In genomic region chr19:48616491-48617056, GRCh38 we compare ENCODE assay signal across 9 cellular contexts. TPM values are rescaled to one million over a fixed set of nuclear protein-coding genes. Genes with fewer than 3 reads are reported as not detected.
DNase-seq lines count a peak whose midpoint lies in the region; ATAC-seq and TF ChIP-seq lines count a peak whose summit lies in the region.
"Had no signal": no experiment of that assay in that cellular context is flagged by ENCODE, and none has a peak within 500 bp of the region (broad histone marks: within the 10 kb centered on the region; RNA-seq: fewer than 3 reads in every experiment).

No MANE protein-coding gene starts in this region.

- intact Hi-C loops in activated CD4-positive, alpha-beta T cell treated with anti-CD3 and anti-CD28 coated beads for 36 hours (cut with DNase I, micrococcal nuclease): no loop called here
- intact Hi-C loops in activated B cell treated with CpG ODN at 0.5 μM for 24 hours (cut with micrococcal nuclease): no loop called here
- intact Hi-C loops in spleen (cut with DNase I; ENCODE audit: low total_unique reads): no loop called here

- H3K4me3 ChIP-seq in fibroblast of the aortic adventitia (ENCODE audit: low read depth, low read length) (peak overlapping the region; percentile 79), spleen (peak overlapping the region in 1 of 8 donors; percentile 83)
- H3K4me3 ChIP-seq: mucosa of descending colon had no signal

- ATAC-seq in activated CD4-positive, alpha-beta T cell treated with anti-CD3 and anti-CD28 coated beads for 36 hours: no peak
- ATAC-seq in activated B cell treated with CpG ODN at 0.5 μM for 24 hours (ENCODE audit: low read depth): no peak
- ATAC-seq: mucosa of descending colon had no signal

- POLR2A ChIA-PET in activated CD4-positive, alpha-beta T cell treated with anti-CD3 and anti-CD28 coated beads for 36 hours (lab: Charles Lee): interaction anchor here (0.6 to 1.4 kb wide), 8 partner anchors 8 to 506 kb away, joined by 3 to 6 read pairs (median 3); partner anchors contain the start of gene PLA2G4C
- POLR2A ChIA-PET in activated B cell treated with CpG ODN at 0.5 μM for 24 hours (lab: Charles Lee): interaction anchor here (1.1 to 3.3 kb wide), 3 partner anchors 8 to 880 kb away, joined by 3 to 22 read pairs (median 5); partner anchors contain the start of genes DBP and RPS11

- CTCF ChIA-PET in activated CD4-positive, alpha-beta T cell treated with anti-CD3 and anti-CD28 coated beads for 36 hours (lab: Charles Lee): interaction anchor here (0.5 kb wide), 1 partner anchor 26 kb away, joined by 3 read pairs; no protein-coding TSS in a partner anchor
- CTCF ChIA-PET in activated B cell treated with CpG ODN at 0.5 μM for 24 hours (lab: Charles Lee): interaction anchor here (3.2 kb wide), 1 partner anchor 8 kb away, joined by 13 read pairs; no protein-coding TSS in a partner anchor

- TF ChIP-seq CTCF in activated B cell treated with CpG ODN at 0.5 μM for 24 hours (IDR thresholded peaks at IDR 0.05) (no peak), fibroblast of the aortic adventitia (IDR thresholded peaks at IDR 0.05; ENCODE audit: insufficient read depth, low read length) (no peak), spleen (IDR thresholded peaks at IDR 0.05 in 8 of 11, conservative IDR thresholded peaks at IDR 0.05 in 3 of 11) (no peak)

- H3K27me3 Mint-ChIP-seq in activated CD4-positive, alpha-beta T cell treated with anti-CD3 and anti-CD28 coated beads for 36 hours: no peaks in the 10 kb centered on the region
- no peaks in the 10 kb centered on the region for H3K27me3 Mint-ChIP-seq in activated B cell treated with CpG ODN at 0.5 μM for 24 hours

- no peaks in the 10 kb centered on the region for H3K9me3 Mint-ChIP-seq in activated CD4-positive, alpha-beta T cell treated with anti-CD3 and anti-CD28 coated beads for 36 hours (ENCODE audit: low read depth)
- H3K9me3 Mint-ChIP-seq in activated B cell treated with CpG ODN at 0.5 μM for 24 hours: no peaks in the 10 kb centered on the region

- H3K36me3 ChIP-seq in spleen: peaks cover 8 to 52% (median 34%) of the 10 kb centered on the region in 6 donors

- H3K9me3 ChIP-seq in spleen: no peaks in the 10 kb centered on the region
- H3K9me3 ChIP-seq: mucosa of descending colon had no signal

- peak overlapping the region; percentile 97 for H3K27ac Mint-ChIP-seq in activated CD4-positive, alpha-beta T cell treated with anti-CD3 and anti-CD28 coated beads for 36 hours
- H3K27ac Mint-ChIP-seq in activated B cell treated with CpG ODN at 0.5 μM for 24 hours: peak overlapping the region; percentile 24

- H3K27me3 ChIP-seq in spleen (replicated peaks in 1 of 7): no peaks in the 10 kb centered on the region

- peaks cover 50% of the 10 kb centered on the region for H3K36me3 Mint-ChIP-seq in activated CD4-positive, alpha-beta T cell treated with anti-CD3 and anti-CD28 coated beads for 36 hours (ENCODE audit: low read depth)
- H3K36me3 Mint-ChIP-seq in activated B cell treated with CpG ODN at 0.5 μM for 24 hours (ENCODE audit: low read depth): peaks cover 54% of the 10 kb centered on the region

- WGBS in spleen, 5 donors: 32 to 80% (median 55%) methylated on average over 5 to 12 of the region's 12 CpGs

- H3K4me1 ChIP-seq in spleen: peaks cover 28 to 63% (median 49%) of the 10 kb centered on the region in 6 donors

- H3K4me1 Mint-ChIP-seq in activated CD4-positive, alpha-beta T cell treated with anti-CD3 and anti-CD28 coated beads for 36 hours: peaks cover 32% of the 10 kb centered on the region
- peaks cover 44% of the 10 kb centered on the region for H3K4me1 Mint-ChIP-seq in activated B cell treated with CpG ODN at 0.5 μM for 24 hours

- TF ChIP-seq POLR2A in spleen (IDR thresholded peaks at IDR 0.05): no peak

- peak overlapping the region; percentile 94 for H3K4me3 Mint-ChIP-seq in activated CD4-positive, alpha-beta T cell treated with anti-CD3 and anti-CD28 coated beads for 36 hours
- H3K4me3 Mint-ChIP-seq in activated B cell treated with CpG ODN at 0.5 μM for 24 hours: peak overlapping the region; percentile 59

- H3K27ac ChIP-seq in spleen: peak overlapping the region in 3 of 8 donors; percentile 92 to 96 (median 95)

- no peak for DNase-seq in activated CD4-positive, alpha-beta T cell treated with anti-CD3 and anti-CD28 coated beads for 36 hours
- DNase-seq in activated CD4-positive, alpha-beta T cell treated with anti-CD3 and anti-CD28 coated beads for 1 hour: no peak
- DNase-seq in activated B cell treated with CpG ODN at 0.5 μM for 24 hours (no peak), fibroblast of the aortic adventitia (ENCODE audit: low read depth) (no peak), spleen (peak; percentile 70), NK-92 (lab: John Stamatoyannopoulos, UW; ENCODE audit: unreplicated experiment) (no peak), kidney tubule cell (ENCODE audit: low spot score) (no peak), NCI-H2081 (lab: John Stamatoyannopoulos, UW) (no peak)

RNA-seq across cellular contexts. Expression of gene FAM83E, which starts 1.7 kb away (rescaled TPM):
- total RNA-seq in activated CD4-positive, alpha-beta T cell treated with anti-CD3 and anti-CD28 coated beads for 36 hours: 1 to 10 TPM; 1.5 to 4.1 TPM
- total RNA-seq in activated B cell treated with CpG ODN at 0.5 μM for 24 hours: 3.5 and 5.6 TPM in 2 replicates
- 0.18 TPM in 1 of 2 replicates, not detected in the other for total RNA-seq in fibroblast of the aortic adventitia (ENCODE audit: low replicate concordance)
- 1 to 10 TPM in 1 of 7 donors, under 1 TPM in 1, not detected in 5; 0.46 to 2.0 TPM for total RNA-seq in spleen
- polyA plus RNA-seq in spleen: under 1 TPM; 0.04 to 0.67 (median 0.20) TPM

RNA-seq across cellular contexts. Expression of gene RPL18, which starts 2.4 kb away (rescaled TPM):
- 1,000 to 10,000 TPM; 2,026 to 2,191 TPM for total RNA-seq in activated CD4-positive, alpha-beta T cell treated with anti-CD3 and anti-CD28 coated beads for 36 hours
- total RNA-seq in activated B cell treated with CpG ODN at 0.5 μM for 24 hours (2,427 and 2,762 TPM in 2 replicates), fibroblast of the aortic adventitia (ENCODE audit: low replicate concordance) (1,782 and 2,036 TPM in 2 replicates), spleen (1,000 to 10,000 TPM; 1,136 to 2,739 (median 1,465) TPM)
- 1,000 to 10,000 TPM; 3,728 to 5,575 (median 5,277) TPM for polyA plus RNA-seq in spleen

RNA-seq across cellular contexts. Expression of gene SPHK2, which starts 2.7 kb away (rescaled TPM):
- total RNA-seq in activated CD4-positive, alpha-beta T cell treated with anti-CD3 and anti-CD28 coated beads for 36 hours: 10 to 100 TPM; 27.0 TPM
- 38.2 and 48.5 TPM in 2 replicates for total RNA-seq in activated B cell treated with CpG ODN at 0.5 μM for 24 hours
- 10.9 and 16.3 TPM in 2 replicates for total RNA-seq in fibroblast of the aortic adventitia (ENCODE audit: low replicate concordance)
- 10 to 100 TPM; 12.4 to 26.5 (median 23.5) TPM for total RNA-seq in spleen
- 10 to 100 TPM in 1 of 3 donors, 1 to 10 TPM in 2; 7.9 to 20.8 (median 9.7) TPM for polyA plus RNA-seq in spleen

RNA-seq across cellular contexts. Expression of gene SPACA4, which starts 10.0 kb away (rescaled TPM):
- not detected for total RNA-seq in activated CD4-positive, alpha-beta T cell treated with anti-CD3 and anti-CD28 coated beads for 36 hours
- not detected in 2 replicates for total RNA-seq in activated B cell treated with CpG ODN at 0.5 μM for 24 hours
- not detected in 2 replicates for total RNA-seq in fibroblast of the aortic adventitia (ENCODE audit: low replicate concordance)
- total RNA-seq in spleen: not detected
- not detected for polyA plus RNA-seq in spleen
- total RNA-seq: mucosa of descending colon had no signal

RNA-seq across cellular contexts. Expression of gene DBP, which starts 20.6 kb away (rescaled TPM):
- total RNA-seq in activated CD4-positive, alpha-beta T cell treated with anti-CD3 and anti-CD28 coated beads for 36 hours: 10 to 100 TPM in 1 of 2 experiments, 1 to 10 TPM in 1; 8.3 to 12.4 TPM
- 8.7 and 9.2 TPM in 2 replicates for total RNA-seq in activated B cell treated with CpG ODN at 0.5 μM for 24 hours
- 20.9 and 48.8 TPM in 2 replicates for total RNA-seq in fibroblast of the aortic adventitia (ENCODE audit: low replicate concordance)
- total RNA-seq in spleen: 10 to 100 TPM; 11.4 to 29.5 (median 22.5) TPM
- polyA plus RNA-seq in spleen: 10 to 100 TPM; 21.8 to 26.8 (median 24.1) TPM
